Comparison of ENCODE assay signal across 12 cellular contexts in genomic region chr1:231613419-231614349, GRCh38. TPM values are rescaled to one million over a fixed set of nuclear protein-coding genes. Genes with fewer than 3 reads are reported as not detected.
A peak's percentile ranks its signal among the peaks of the same experiment; 100 is the strongest.
DNase-seq lines count a peak whose midpoint lies in the region; ATAC-seq and TF ChIP-seq lines count a peak whose summit lies in the region.
"Had no signal": no experiment of that assay in that cellular context is flagged by ENCODE, and none has a peak within 500 bp of the region (broad histone marks: within the 10 kb centered on the region; RNA-seq: fewer than 3 reads in every experiment).

No MANE protein-coding gene starts in this region.

- no peak for ATAC-seq in WTC11
- ATAC-seq in stimulated activated effector memory CD8-positive, alpha-beta T cell treated with anti-CD3 and anti-CD28 coated beads, Interleukin-12 subunit alpha, Interleukin-12 subunit beta, amount 100 ng/mL, for 72 hours = no peak
- ATAC-seq: gastrocnemius medialis had no signal

- peaks cover 60% of the 10 kb centered on the region for H3K4me1 Mint-ChIP-seq in activated CD4-positive, alpha-beta T cell treated with anti-CD3 and anti-CD28 coated beads, Interleukin-2, amount 10 ng/mL, durations not matched to agents 7 days and 5 days
- no peaks in the 10 kb centered on the region for H3K4me1 Mint-ChIP-seq in WTC11
- H3K4me1 Mint-ChIP-seq in stimulated activated effector memory CD8-positive, alpha-beta T cell treated with anti-CD3 and anti-CD28 coated beads, Interleukin-12 subunit alpha, Interleukin-12 subunit beta, amount 100 ng/mL, for 72 hours = peaks cover 51% of the 10 kb centered on the region

- H3K9me3 Mint-ChIP-seq in activated CD4-positive, alpha-beta T cell treated with anti-CD3 and anti-CD28 coated beads, Interleukin-2, amount 10 ng/mL, durations not matched to agents 7 days and 5 days = peaks cover 32% of the 10 kb centered on the region
- peaks cover 10% of the 10 kb centered on the region for H3K9me3 Mint-ChIP-seq in WTC11
- H3K9me3 Mint-ChIP-seq in stimulated activated effector memory CD8-positive, alpha-beta T cell treated with anti-CD3 and anti-CD28 coated beads, Interleukin-12 subunit alpha, Interleukin-12 subunit beta, amount 100 ng/mL, for 72 hours = peaks cover 3% of the 10 kb centered on the region

- peaks cover 9% of the 10 kb centered on the region for H3K9me3 ChIP-seq in KOPT-K1 (ENCODE audit: insufficient read depth, low read length, poor library complexity, severe bottlenecking)
- H3K9me3 ChIP-seq: gastrocnemius medialis had no signal

- POLR2A ChIA-PET in activated CD4-positive, alpha-beta T cell treated with anti-CD3 and anti-CD28 coated beads, Interleukin-2, amount 10 ng/mL, durations not matched to agents 7 days and 5 days (lab: Charles Lee) = no interaction called here
- POLR2A ChIA-PET in WTC11 (lab: Charles Lee) = no interaction called here

- CTCF ChIA-PET in activated CD4-positive, alpha-beta T cell treated with anti-CD3 and anti-CD28 coated beads, Interleukin-2, amount 10 ng/mL, durations not matched to agents 7 days and 5 days (lab: Charles Lee) = interaction anchor here (1.0 to 1.6 kb wide), 2 partner anchors 10 to 12 kb away, joined by 3 read pairs; partner anchors contain the start of gene DISC1
- CTCF ChIA-PET in WTC11 (lab: Charles Lee) = no interaction called here

- DNase-seq in activated CD4-positive, alpha-beta T cell treated with anti-CD3 and anti-CD28 coated beads, Interleukin-2, amount 10 ng/mL, durations not matched to agents 7 days and 5 days = no peak
- DNase-seq in activated CD4-positive, alpha-beta T cell treated with anti-CD3 and anti-CD28 coated beads for 1 hour = no peak
- no peak for DNase-seq in WTC11 (ENCODE audit: low spot score)
- DNase-seq in stimulated activated effector memory CD8-positive, alpha-beta T cell treated with anti-CD3 and anti-CD28 coated beads, Interleukin-12 subunit alpha, Interleukin-12 subunit beta, amount 100 ng/mL, for 72 hours (ENCODE audit: low spot score in 2 of 2) = no peak
- no peak for DNase-seq in SW 1271 (lab: John Stamatoyannopoulos, UW)
- no peak for DNase-seq in NCI-H1105 (lab: John Stamatoyannopoulos, UW)
- DNase-seq in HCEC 1CT = no peak
- DNase-seq: gastrocnemius medialis, GOT3, NCI-H69 had no signal

- no peaks in the 10 kb centered on the region for H3K36me3 ChIP-seq in KOPT-K1 (ENCODE audit: insufficient read depth, low read length)
- H3K36me3 ChIP-seq: gastrocnemius medialis had no signal

- TF ChIP-seq CTCF in WTC11 (IDR thresholded peaks at IDR 0.05) = no peak

- H3K27me3 Mint-ChIP-seq in activated CD4-positive, alpha-beta T cell treated with anti-CD3 and anti-CD28 coated beads, Interleukin-2, amount 10 ng/mL, durations not matched to agents 7 days and 5 days = peaks cover 5% of the 10 kb centered on the region
- H3K27me3 Mint-ChIP-seq in WTC11 (ENCODE audit: low read depth) = peaks cover 50% of the 10 kb centered on the region

- H3K27ac Mint-ChIP-seq in activated CD4-positive, alpha-beta T cell treated with anti-CD3 and anti-CD28 coated beads, Interleukin-2, amount 10 ng/mL, durations not matched to agents 7 days and 5 days = peak overlapping the region; percentile 96
- no peak overlapping the region for H3K27ac Mint-ChIP-seq in WTC11
- H3K27ac Mint-ChIP-seq in stimulated activated effector memory CD8-positive, alpha-beta T cell treated with anti-CD3 and anti-CD28 coated beads, Interleukin-12 subunit alpha, Interleukin-12 subunit beta, amount 100 ng/mL, for 72 hours = no peak overlapping the region
- H3K27ac Mint-ChIP-seq: brain had no signal

- H3K27ac ChIP-seq in KOPT-K1 (ENCODE audit: low read depth, low read length, poor library complexity, severe bottlenecking) = peak overlapping the region; percentile 79
- H3K27ac ChIP-seq: gastrocnemius medialis had no signal

- H3K4me3 Mint-ChIP-seq in activated CD4-positive, alpha-beta T cell treated with anti-CD3 and anti-CD28 coated beads, Interleukin-2, amount 10 ng/mL, durations not matched to agents 7 days and 5 days = peak overlapping the region; percentile 50
- H3K4me3 Mint-ChIP-seq in WTC11 = no peak overlapping the region
- peak overlapping the region; percentile 57 for H3K4me3 Mint-ChIP-seq in stimulated activated effector memory CD8-positive, alpha-beta T cell treated with anti-CD3 and anti-CD28 coated beads, Interleukin-12 subunit alpha, Interleukin-12 subunit beta, amount 100 ng/mL, for 72 hours
- H3K4me3 Mint-ChIP-seq: brain had no signal

- peaks cover 42% of the 10 kb centered on the region for H3K36me3 Mint-ChIP-seq in activated CD4-positive, alpha-beta T cell treated with anti-CD3 and anti-CD28 coated beads, Interleukin-2, amount 10 ng/mL, durations not matched to agents 7 days and 5 days (ENCODE audit: low read depth)
- H3K36me3 Mint-ChIP-seq in WTC11 = no peaks in the 10 kb centered on the region
- H3K36me3 Mint-ChIP-seq in stimulated activated effector memory CD8-positive, alpha-beta T cell treated with anti-CD3 and anti-CD28 coated beads, Interleukin-12 subunit alpha, Interleukin-12 subunit beta, amount 100 ng/mL, for 72 hours = peaks cover 6% of the 10 kb centered on the region
- H3K36me3 Mint-ChIP-seq: brain had no signal

TF ChIP-seq in WTC11, 78 proteins besides CTCF, POLR2A, EP300 and RAD21:
- 0 out of 2 replicates have a peak, but pooled peaks have one; percentile 29 for TF ChIP-seq ZNF317 (CRISPR knock-in tag; IDR thresholded peaks at IDR 0.05; ENCODE audit: borderline replicate concordance, low read depth)
- TF ChIP-seq USF2 (CRISPR knock-in tag; IDR thresholded peaks at IDR 0.05) = no peak

RNA-seq across cellular contexts. Expression of gene DISC1, which starts 12.9 kb away (rescaled TPM):
- 10 to 100 TPM; 13.3 to 17.0 TPM for total RNA-seq in activated CD4-positive, alpha-beta T cell treated with anti-CD3 and anti-CD28 coated beads, Interleukin-2, amount 10 ng/mL, durations not matched to agents 7 days and 5 days
- total RNA-seq in WTC11 (2021) = 5.2 to 6.6 TPM (median 5.5 TPM) in 3 replicates
